8 cellular contexts compared by ENCODE assay signal in the genomic region with DNA sequence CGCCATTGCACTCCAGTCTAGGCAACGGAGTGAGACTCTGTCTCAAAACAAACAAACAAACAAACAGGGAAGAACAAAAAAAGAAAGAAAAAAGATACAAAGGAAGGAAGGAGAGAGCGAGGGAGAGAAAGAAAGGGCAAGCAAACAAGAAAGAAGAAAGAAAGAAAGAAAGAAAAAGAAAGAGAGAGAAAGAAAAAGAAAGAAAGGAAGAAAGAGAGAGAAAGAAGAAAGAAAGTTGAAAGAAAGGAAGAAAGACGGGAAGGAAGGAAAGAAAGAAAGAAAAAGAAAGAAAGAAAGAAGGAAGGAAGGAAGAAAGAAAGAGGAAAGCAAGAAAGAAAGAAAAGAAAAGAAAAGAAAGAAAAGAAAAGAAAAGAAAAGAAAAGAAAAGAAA. TPM values are rescaled to one million over a fixed set of nuclear protein-coding genes. Genes with fewer than 3 reads are reported as not detected.
DNase-seq lines count a peak whose midpoint lies in the region; ATAC-seq, FAIRE-seq and TF ChIP-seq lines count a peak whose summit lies in the region.

No MANE protein-coding gene starts in this region.

- H3K4me1 ChIP-seq in astrocyte (ENCODE audit: insufficient read depth, low read length): no peaks in the 10 kb centered on the region

- DNase-seq in ACHN (peak; percentile 17), HFF-Myc (ENCODE audit: extremely low read depth, low read depth) (no peak), astrocyte (ENCODE audit: low read depth) (no peak), DMS79 (lab: John Stamatoyannopoulos, UW) (no peak), NCI-H2029 (lab: John Stamatoyannopoulos, UW) (no peak)
- no peak for DNase-seq in natural killer cell treated with Interleukin-12 subunit alpha and Interleukin-12 subunit beta and Interleukin-15 and Interleukin-18, amount 100 ng/mL, for 72 hours (ENCODE audit: low spot score)

- in situ Hi-C loops in ACHN (cut with HindIII; ENCODE audit: low pct_ligation_motif_present, low pct_unique_long_range_greater_than_20kb, low sequenced_read_pairs): no loop called here

- H3K36me3 Mint-ChIP-seq in astrocyte (ENCODE audit: low read depth, unreplicated experiment): no peaks in the 10 kb centered on the region
- H3K36me3 Mint-ChIP-seq in natural killer cell treated with Interleukin-12 subunit alpha and Interleukin-12 subunit beta and Interleukin-15 and Interleukin-18, amount 100 ng/mL, for 72 hours: no peaks in the 10 kb centered on the region

- no peaks in the 10 kb centered on the region for H3K36me3 ChIP-seq in astrocyte (ENCODE audit: insufficient read depth, low read length)

- peak overlapping the region; percentile 83 for H3K4me3 Mint-ChIP-seq in astrocyte (ENCODE audit: unreplicated experiment)
- peak overlapping the region; percentile 75 for H3K4me3 Mint-ChIP-seq in natural killer cell treated with Interleukin-12 subunit alpha and Interleukin-12 subunit beta and Interleukin-15 and Interleukin-18, amount 100 ng/mL, for 72 hours

- no peaks in the 10 kb centered on the region for H4K20me1 ChIP-seq in astrocyte (ENCODE audit: insufficient read depth, low read length)

- H3K9me3 ChIP-seq in astrocyte (ENCODE audit: insufficient read depth, low read depth, low read length): no peaks in the 10 kb centered on the region

- FAIRE-seq in astrocyte (lab: Jason Lieb, UNC): no peak

- H3K27me3 ChIP-seq in astrocyte (ENCODE audit: insufficient read depth, low read length): no peaks in the 10 kb centered on the region

- no peak overlapping the region for H2AFZ ChIP-seq in astrocyte (ENCODE audit: low read depth, low read length)

- ATAC-seq in natural killer cell treated with Interleukin-12 subunit alpha and Interleukin-12 subunit beta and Interleukin-15 and Interleukin-18, amount 100 ng/mL, for 72 hours: no peak
- no peak for ATAC-seq in GM21367 (IDR thresholded peaks at IDR 0.05; ENCODE audit: unreplicated experiment)
- ATAC-seq in HG03097 (IDR thresholded peaks at IDR 0.05; ENCODE audit: low FRiP score, unreplicated experiment): no peak

- no peak overlapping the region for H3K27ac ChIP-seq in astrocyte (ENCODE audit: low read depth, low read length)

- H3K4me3 ChIP-seq in HFF-Myc (replicated peaks; ENCODE audit: low read depth, low read length): peak overlapping the region; percentile 49
- H3K4me3 ChIP-seq in astrocyte (ENCODE audit: insufficient read depth, low read depth, low read length): no peak overlapping the region

- H3K4me2 ChIP-seq in astrocyte (ENCODE audit: low read length): peak overlapping the region; percentile 85

- H3K9ac ChIP-seq in astrocyte (ENCODE audit: low read length): no peak overlapping the region

- H3K4me1 Mint-ChIP-seq in astrocyte (ENCODE audit: low read depth, unreplicated experiment): peaks cover 6% of the 10 kb centered on the region
- peaks cover 10% of the 10 kb centered on the region in 2 donors for H3K4me1 Mint-ChIP-seq in natural killer cell treated with Interleukin-12 subunit alpha and Interleukin-12 subunit beta and Interleukin-15 and Interleukin-18, amount 100 ng/mL, for 72 hours (ENCODE audit: low read depth in 2 of 2)

- H3K27ac Mint-ChIP-seq in astrocyte (ENCODE audit: unreplicated experiment): no peak overlapping the region
- H3K27ac Mint-ChIP-seq in natural killer cell treated with Interleukin-12 subunit alpha and Interleukin-12 subunit beta and Interleukin-15 and Interleukin-18, amount 100 ng/mL, for 72 hours: no peak overlapping the region

- peaks cover 12% of the 10 kb centered on the region for H3K9me3 Mint-ChIP-seq in astrocyte (ENCODE audit: unreplicated experiment)
- H3K9me3 Mint-ChIP-seq in natural killer cell treated with Interleukin-12 subunit alpha and Interleukin-12 subunit beta and Interleukin-15 and Interleukin-18, amount 100 ng/mL, for 72 hours: peaks cover 4% of the 10 kb centered on the region

- no peaks in the 10 kb centered on the region for H3K27me3 Mint-ChIP-seq in astrocyte (ENCODE audit: low read depth, unreplicated experiment)
- H3K27me3 Mint-ChIP-seq in natural killer cell treated with Interleukin-12 subunit alpha and Interleukin-12 subunit beta and Interleukin-15 and Interleukin-18, amount 100 ng/mL, for 72 hours: peaks cover 46 to 76% of the 10 kb centered on the region in 2 donors

- no peak for TF ChIP-seq CTCF in HFF-Myc (IDR thresholded peaks at IDR 0.05; ENCODE audit: low read depth, low read length, missing control alignments)
- TF ChIP-seq CTCF in astrocyte (IDR thresholded peaks at IDR 0.05; ENCODE audit: insufficient read depth, low read depth, low read length): no peak

- no peaks in the 10 kb centered on the region for H3K79me2 ChIP-seq in astrocyte (ENCODE audit: insufficient read depth, low read length)

RNA-seq across cellular contexts. Expression of a gene that starts 13.1 kb away (rescaled TPM):
- not detected in 2 replicates for total RNA-seq in astrocyte
- total RNA-seq in natural killer cell treated with Interleukin-12 subunit alpha and Interleukin-12 subunit beta and Interleukin-15 and Interleukin-18, amount 100 ng/mL, for 72 hours: not detected

RNA-seq across cellular contexts. Expression of a gene that starts 50.0 kb away (rescaled TPM):
- 16.4 and 16.8 TPM in 2 replicates for total RNA-seq in astrocyte
- total RNA-seq in natural killer cell treated with Interleukin-12 subunit alpha and Interleukin-12 subunit beta and Interleukin-15 and Interleukin-18, amount 100 ng/mL, for 72 hours: 10 to 100 TPM; 11.1 to 12.6 TPM

RNA-seq across cellular contexts. Expression of a gene that starts 50.3 kb away (rescaled TPM):
- 10.7 and 11.9 TPM in 2 replicates for total RNA-seq in astrocyte
- total RNA-seq in natural killer cell treated with Interleukin-12 subunit alpha and Interleukin-12 subunit beta and Interleukin-15 and Interleukin-18, amount 100 ng/mL, for 72 hours: 10 to 100 TPM in 1 of 2 donors, 1 to 10 TPM in 1; 9.1 to 10.5 TPM
